Comparison of ENCODE assay signal across 1 cellular context in genomic region chr11:73383249-73384126, GRCh38.
TF ChIP-seq lines count a peak whose summit lies in the region.

No MANE protein-coding gene starts in this region.

TF ChIP-seq in HepG2, 621 proteins besides CTCF, POLR2A, EP300 and RAD21:
- TF ChIP-seq ZNF180 (CRISPR knock-in tag; IDR thresholded peaks at IDR 0.05; ENCODE audit: borderline replicate concordance, low read depth) = no peak
- TF ChIP-seq ZSCAN22 (CRISPR knock-in tag; IDR thresholded peaks at IDR 0.05) = peak; percentile 89
- TF ChIP-seq ZNF891 (CRISPR knock-in tag; IDR thresholded peaks at IDR 0.05) = no peak
- no peak for TF ChIP-seq ATF5 (CRISPR knock-in tag; IDR thresholded peaks at IDR 0.05; ENCODE audit: low read depth)
- TF ChIP-seq ZNF724P (CRISPR knock-in tag; IDR thresholded peaks at IDR 0.05; ENCODE audit: borderline replicate concordance) = no peak
- TF ChIP-seq ZBTB33 (CRISPR knock-in tag; IDR thresholded peaks at IDR 0.05) = peak; percentile 28; the same call in 1 of the 2 replicates
- no peak for TF ChIP-seq ZNF616 (CRISPR knock-in tag; IDR thresholded peaks at IDR 0.05; ENCODE audit: low read depth)
- no peak for TF ChIP-seq KMT2B (CRISPR knock-in tag; IDR thresholded peaks at IDR 0.05)
- no peak for TF ChIP-seq NFE2L2 (IDR thresholded peaks at IDR 0.05; ENCODE audit: low read length)
- TF ChIP-seq IRF1 (CRISPR knock-in tag; IDR thresholded peaks at IDR 0.05; ENCODE audit: low read depth) = no peak
- TF ChIP-seq ZNF317 (CRISPR knock-in tag; IDR thresholded peaks at IDR 0.05) = no peak
- TF ChIP-seq LRRFIP1 (CRISPR knock-in tag; conservative IDR thresholded peaks at IDR 0.05) = no peak
